12 cellular contexts compared by ENCODE assay signal in the genomic region with DNA sequence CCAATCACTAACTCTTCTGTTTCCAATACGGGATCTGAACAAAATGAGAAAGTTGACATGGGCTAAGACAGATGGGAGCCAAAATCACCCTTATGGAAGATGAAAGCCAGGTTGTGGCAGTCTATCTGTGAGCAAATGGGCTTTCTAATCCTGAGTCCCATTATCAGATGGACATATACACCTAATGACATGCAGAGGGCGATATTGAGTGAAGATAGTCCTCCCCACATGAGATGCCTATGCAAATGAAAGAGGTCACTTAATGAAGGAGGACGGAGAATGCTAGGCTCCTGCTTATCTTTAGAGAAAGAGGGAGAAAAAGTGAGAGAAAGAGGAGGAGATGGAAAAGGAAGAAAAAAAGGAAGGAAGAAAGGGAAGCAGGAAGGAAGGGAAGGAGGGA.
DNase-seq lines count a peak whose midpoint lies in the region; ATAC-seq, FAIRE-seq and TF ChIP-seq lines count a peak whose summit lies in the region.
"Had no signal": no experiment of that assay in that cellular context is flagged by ENCODE, and none has a peak within 500 bp of the region (broad histone marks: within the 10 kb centered on the region; RNA-seq: fewer than 3 reads in every experiment).

No MANE protein-coding gene starts in this region.

- no peak overlapping the region for H3K4me3 ChIP-seq in AG04449 (ENCODE audit: low read depth, low read length)
- H3K4me3 ChIP-seq in epithelial cell of proximal tubule (ENCODE audit: low read depth, low read length) = no peak overlapping the region
- H3K4me3 ChIP-seq in Caco-2 (ENCODE audit: low read depth, low read length) = no peak overlapping the region
- H3K4me3 ChIP-seq: adrenal gland had no signal

- POLR2A ChIA-PET in AG04449 (lab: Yijun Ruan, JAX) = no interaction called here
- POLR2A ChIA-PET in Caco-2 (lab: Charles Lee) = no interaction called here

- no TSS peak for BruUV-seq in Caco-2 (replicated peaks; lab: Mats Ljungman, UMichigan)

- no peak for ATAC-seq in HG02759 (IDR thresholded peaks at IDR 0.05; ENCODE audit: unreplicated experiment)
- ATAC-seq: CD8-positive, alpha-beta T cell had no signal

- no peak overlapping the region for H3K27ac Mint-ChIP-seq in Caco-2 (ENCODE audit: unreplicated experiment)
- H3K27ac Mint-ChIP-seq: CD8-positive, alpha-beta T cell had no signal

- peak; percentile 59 for FAIRE-seq in GM19239 (lab: Jason Lieb, UNC)

- H3K9me3 Mint-ChIP-seq in Caco-2 (ENCODE audit: unreplicated experiment) = no peaks in the 10 kb centered on the region
- H3K9me3 Mint-ChIP-seq: CD8-positive, alpha-beta T cell had no signal

- H3K4me1 ChIP-seq in Caco-2 = no peaks in the 10 kb centered on the region
- H3K4me1 ChIP-seq: adrenal gland had no signal

- H3K4me3 Mint-ChIP-seq in Caco-2 (ENCODE audit: unreplicated experiment) = no peak overlapping the region
- H3K4me3 Mint-ChIP-seq: CD8-positive, alpha-beta T cell; naive B cell had no signal

- DNase-seq in AG04449 (ENCODE audit: low read depth, low spot score) (no peak), GM19239 (ENCODE audit: insufficient read length, low spot score) (peak; percentile 0), NCI-H1694 treated with DMSO at 0.1 percent for 48 hours (lab: John Stamatoyannopoulos, UW) (peak; percentile 4), epithelial cell of proximal tubule (ENCODE audit: low read depth) (no peak), NK-92 (lab: John Stamatoyannopoulos, UW; ENCODE audit: unreplicated experiment) (no peak), Caco-2 (no peak)
- no peak for DNase-seq in stimulated activated CD4-positive, alpha-beta T cell treated with anti-CD3 and anti-CD28 coated beads, Interleukin-4, amount 100 ng/mL, for 24 hours
- DNase-seq: activated CD4-positive, CD25-positive, alpha-beta regulatory T cell; adrenal gland; CD8-positive, alpha-beta T cell; naive B cell had no signal

- no peaks in the 10 kb centered on the region for H3K27me3 ChIP-seq in Caco-2 (replicated peaks; ENCODE audit: control insufficient read depth, insufficient read depth, low read length)
- H3K27me3 ChIP-seq: adrenal gland had no signal

- H3K4me1 Mint-ChIP-seq in Caco-2 (ENCODE audit: low read depth, unreplicated experiment) = no peaks in the 10 kb centered on the region

- no peaks in the 10 kb centered on the region for H3K9me3 ChIP-seq in Caco-2
- H3K9me3 ChIP-seq: adrenal gland had no signal

- CTCF ChIA-PET in AG04449 (lab: Yijun Ruan, JAX) = interaction anchor here (0.7 kb wide), 1 partner anchor 194 kb away, joined by 4 read pairs; no protein-coding TSS in a partner anchor
- CTCF ChIA-PET in Caco-2 (lab: Charles Lee) = no interaction called here

- H3K36me3 Mint-ChIP-seq in Caco-2 (ENCODE audit: insufficient read depth, unreplicated experiment) = no peaks in the 10 kb centered on the region
- H3K36me3 Mint-ChIP-seq: CD8-positive, alpha-beta T cell had no signal

- no peaks in the 10 kb centered on the region for H3K36me3 ChIP-seq in Caco-2 (ENCODE audit: control insufficient read depth, insufficient read depth, low read length)
- H3K36me3 ChIP-seq: adrenal gland had no signal

- no peaks in the 10 kb centered on the region for H3K27me3 Mint-ChIP-seq in Caco-2 (ENCODE audit: insufficient read depth, unreplicated experiment)
- H3K27me3 Mint-ChIP-seq: naive B cell had no signal

- intact Hi-C loops in Caco-2 (cut with micrococcal nuclease; ENCODE audit: unreplicated experiment) = loop anchor here (1.0 kb wide), 1 partner anchor 196 kb away; no protein-coding TSS in a partner anchor

- TF ChIP-seq CTCF in AG04449 (IDR thresholded peaks at IDR 0.05; ENCODE audit: insufficient read depth, low read length, missing control alignments) = peak; percentile 37
- TF ChIP-seq CTCF in epithelial cell of proximal tubule (conservative IDR thresholded peaks at IDR 0.05; ENCODE audit: low read depth, low read length) = peak; percentile 13
- no peak for TF ChIP-seq CTCF in Caco-2 (IDR thresholded peaks at IDR 0.05; ENCODE audit: insufficient read depth in 1 of 2, low read depth in 1 of 2, low read length in 1 of 2, severe bottlenecking in 1 of 2, unreplicated experiment in 1 of 2)

Comparison
In these comparisons a context has a peak if more than half of its experiments do, and no peak if none do; other contexts are left out.
1. DNase-seq: peak in GM19239 (single experiment) and NCI-H1694 treated with DMSO at 0.1 percent for 48 hours (single experiment); none in AG04449 (single experiment), epithelial cell of proximal tubule (single experiment), stimulated activated CD4-positive, alpha-beta T cell treated with anti-CD3 and anti-CD28 coated beads, Interleukin-4, amount 100 ng/mL, for 24 hours (single experiment), NK-92 (single experiment) and Caco-2 (0 of 2).
2. CTCF ChIP-seq: peak in AG04449 (single experiment) and epithelial cell of proximal tubule (single experiment); none in Caco-2 (0 of 2).